10 cellular contexts compared by ENCODE assay signal in genomic region chr19:17951151-17952040, GRCh38. TPM values are rescaled to one million over a fixed set of nuclear protein-coding genes. Genes with fewer than 3 reads are reported as not detected.
DNase-seq lines count a peak whose midpoint lies in the region; ATAC-seq and TF ChIP-seq lines count a peak whose summit lies in the region.
"Had no signal": no experiment of that assay in that cellular context is flagged by ENCODE, and none has a peak within 500 bp of the region (broad histone marks: within the 10 kb centered on the region; RNA-seq: fewer than 3 reads in every experiment).

No MANE protein-coding gene starts in this region.

- no peak overlapping the region for H2AFZ ChIP-seq in OCI-LY7 (ENCODE audit: low read length)

- H3K4me3 ChIP-seq in OCI-LY7 (ENCODE audit: low read depth, low read length, poor library complexity, severe bottlenecking), result no peak overlapping the region
- H3K4me3 ChIP-seq in iPS-15b (ENCODE audit: low read depth, low read length), result peak overlapping the region; percentile 74

- peaks cover 37% of the 10 kb centered on the region for H3K4me1 ChIP-seq in OCI-LY7 (ENCODE audit: insufficient read depth, low read length, poor library complexity, severe bottlenecking)
- H3K4me1 ChIP-seq in iPS-15b (ENCODE audit: control insufficient read depth, insufficient read depth, low read length), result peaks cover 6% of the 10 kb centered on the region

- ATAC-seq in HG03039 (IDR thresholded peaks at IDR 0.05; ENCODE audit: unreplicated experiment), result no peak

- no peak for TF ChIP-seq CTCF in OCI-LY7 (conservative IDR thresholded peaks at IDR 0.05; ENCODE audit: low read length)

- peak; percentile 73 for DNase-seq in 8988T
- peak; percentile 56 for DNase-seq in DMS79 treated with DMSO at 0.1 percent for 48 hours (lab: John Stamatoyannopoulos, UW)
- no peak for DNase-seq in OCI-LY7 (ENCODE audit: low spot score)
- no peak for DNase-seq in mesenteric fat pad (ENCODE audit: low spot score)
- DNase-seq in occipital lobe (lab: John Stamatoyannopoulos, UW), result no peak
- no peak for DNase-seq in stimulated activated CD4-positive, alpha-beta T cell treated with anti-CD3 and anti-CD28 coated beads, Interleukin-12 subunit alpha, Interleukin-12 subunit beta, amount 100 ng/mL, for 4 hours
- DNase-seq: DND-41 had no signal

- no TSS peak for BruUV-seq in OCI-LY7 (replicated peaks; lab: Mats Ljungman, UMichigan)

- POLR2A ChIA-PET in OCI-LY7 (lab: Charles Lee), result no interaction called here

- no peaks in the 10 kb centered on the region for H3K36me3 ChIP-seq in OCI-LY7 (ENCODE audit: insufficient read depth, low read length)
- no peaks in the 10 kb centered on the region for H3K36me3 ChIP-seq in iPS-15b (ENCODE audit: control insufficient read depth, insufficient read depth, low read length)
- H3K36me3 ChIP-seq: neutrophil had no signal

- peaks cover 23% of the 10 kb centered on the region for H3K27me3 ChIP-seq in iPS-15b (ENCODE audit: control insufficient read depth, insufficient read depth, low read length)

- H3K9me3 ChIP-seq in OCI-LY7 (ENCODE audit: low read length) (no peaks in the 10 kb centered on the region), iPS-15b (ENCODE audit: control insufficient read depth, insufficient read depth, low read length) (no peaks in the 10 kb centered on the region)
- H3K9me3 ChIP-seq: neutrophil had no signal

- no peaks in the 10 kb centered on the region for H3K79me2 ChIP-seq in OCI-LY7 (ENCODE audit: insufficient read depth, low read depth, low read length)

- no peak overlapping the region for H3K27ac ChIP-seq in OCI-LY7 (ENCODE audit: low read depth, low read length, poor library complexity, severe bottlenecking)
- H3K27ac ChIP-seq: neutrophil had no signal

- H3K4me2 ChIP-seq in OCI-LY7 (ENCODE audit: low read length), result peak overlapping the region; percentile 54

- CTCF ChIA-PET in OCI-LY7 (lab: Charles Lee; ENCODE audit: unreplicated experiment), result no interaction called here

- no peak overlapping the region for H3K9ac ChIP-seq in iPS-15b (ENCODE audit: low read depth, low read length)

- no peaks in the 10 kb centered on the region for H4K20me1 ChIP-seq in OCI-LY7 (ENCODE audit: insufficient read depth, low read length)

- intact Hi-C loops in OCI-LY7 (cut with micrococcal nuclease; ENCODE audit: unreplicated experiment), result no loop called here

- H3K9me2 ChIP-seq in OCI-LY7 (ENCODE audit: insufficient read depth, low read length), result no peaks in the 10 kb centered on the region

RNA-seq across cellular contexts. Expression of gene KCNN1, which starts 15.5 kb away (rescaled TPM):
- 0.51 and 1.1 TPM in 2 replicates for total RNA-seq in OCI-LY7 (2014; rRNA removed; shearing (Covaris generic))
- 0.57 and 0.61 TPM in 2 replicates for total RNA-seq in OCI-LY7 (2022)
- 0.13 TPM for total RNA-seq in mesenteric fat pad
- total RNA-seq in occipital lobe, result 30.1 TPM

RNA-seq across cellular contexts. Expression of gene CCDC124, which starts 18.6 kb away (rescaled TPM):
- total RNA-seq in OCI-LY7 (2014; rRNA removed; shearing (Covaris generic)), result 57.5 and 68.2 TPM in 2 replicates
- total RNA-seq in OCI-LY7 (2022) (86.8 and 106 TPM in 2 replicates), mesenteric fat pad (78.9 TPM), occipital lobe (13.9 TPM)

RNA-seq across cellular contexts. Expression of gene ARRDC2, which starts 56.6 kb away (rescaled TPM):
- 27.3 and 30.7 TPM in 2 replicates for total RNA-seq in OCI-LY7 (2014; rRNA removed; shearing (Covaris generic))
- total RNA-seq in OCI-LY7 (2022) (30.6 and 30.7 TPM in 2 replicates), mesenteric fat pad (26.0 TPM), occipital lobe (5.1 TPM)

Comparison
In these comparisons a context has a peak if more than half of its experiments do, and no peak if none do; other contexts are left out.
1. DNase-seq: peak in 8988T (single experiment) and DMS79 treated with DMSO at 0.1 percent for 48 hours (single experiment); none in OCI-LY7 (single experiment), mesenteric fat pad (single experiment), occipital lobe (single experiment) and stimulated activated CD4-positive, alpha-beta T cell treated with anti-CD3 and anti-CD28 coated beads, Interleukin-12 subunit alpha, Interleukin-12 subunit beta, amount 100 ng/mL, for 4 hours (single experiment).
2. RNA of gene KCNN1, which starts 15.5 kb away (total RNA-seq): 30.1 TPM in occipital lobe (single experiment); 0.51 to 1.1 TPM in OCI-LY7 and 0.13 TPM in mesenteric fat pad (single experiment); every median in the first group is over 10 times any median in the second.